ENCODE assay signal across 2 cellular contexts in genomic region chr7:92809397-92810241, GRCh38.
TF ChIP-seq lines count a peak whose summit lies in the region.

No MANE protein-coding gene starts in this region.

TF ChIP-seq in HCT116, 20 proteins besides CTCF, POLR2A, EP300 and RAD21 (continued from another document):
- TF ChIP-seq SRF (IDR thresholded peaks at IDR 0.05; ENCODE audit: low read depth), result 0 out of 2 replicates have a peak, but pooled peaks have one; percentile 36
- TF ChIP-seq ZFX (IDR thresholded peaks at IDR 0.05), result no peak
- peak; percentile 88 for TF ChIP-seq ELF1 (IDR thresholded peaks at IDR 0.05; ENCODE audit: borderline replicate concordance, low read depth)
- peak; percentile 76 for TF ChIP-seq SP1 (IDR thresholded peaks at IDR 0.05; ENCODE audit: low read depth)
- no peak for TF ChIP-seq ZNF274 (IDR thresholded peaks at IDR 0.05; ENCODE audit: low read depth, low read length)
- TF ChIP-seq REST (IDR thresholded peaks at IDR 0.05; ENCODE audit: low read depth), result no peak
- TF ChIP-seq FOSL1 (IDR thresholded peaks at IDR 0.05; ENCODE audit: low read depth), result peak; percentile 78
- TF ChIP-seq EZH2 (IDR thresholded peaks at IDR 0.05), result no peak
- peak; percentile 77 for TF ChIP-seq JUND (IDR thresholded peaks at IDR 0.05)
- no peak for TF ChIP-seq ZBTB33 (IDR thresholded peaks at IDR 0.05; ENCODE audit: extremely low read depth, insufficient replicate concordance, low read length)
- TF ChIP-seq, protein P1, sequence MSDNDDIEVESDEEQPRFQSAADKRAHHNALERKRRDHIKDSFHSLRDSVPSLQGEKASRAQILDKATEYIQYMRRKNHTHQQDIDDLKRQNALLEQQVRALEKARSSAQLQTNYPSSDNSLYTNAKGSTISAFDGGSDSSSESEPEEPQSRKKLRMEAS (IDR thresholded peaks at IDR 0.05), result peak; percentile 78
- peak; percentile 59 for TF ChIP-seq POLR2AphosphoS5 (IDR thresholded peaks at IDR 0.05; ENCODE audit: low read depth, low read length)
- TF ChIP-seq YY1 (IDR thresholded peaks at IDR 0.05; ENCODE audit: extremely low read depth, insufficient replicate concordance, low read depth, low read length), result no peak

TF ChIP-seq in liver, 16 proteins besides CTCF, POLR2A, EP300 and RAD21 (continued from another document):
- TF ChIP-seq, protein P2, sequence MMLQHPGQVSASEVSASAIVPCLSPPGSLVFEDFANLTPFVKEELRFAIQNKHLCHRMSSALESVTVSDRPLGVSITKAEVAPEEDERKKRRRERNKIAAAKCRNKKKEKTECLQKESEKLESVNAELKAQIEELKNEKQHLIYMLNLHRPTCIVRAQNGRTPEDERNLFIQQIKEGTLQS (IDR thresholded peaks at IDR 0.05), result peak; percentile 96
- TF ChIP-seq NR2F2 (IDR thresholded peaks at IDR 0.05), result peak; percentile 70
- peak; percentile 24 to 45 for TF ChIP-seq EGR1 (IDR thresholded peaks at IDR 0.05; ENCODE audit: low read depth in 2 of 2)
- TF ChIP-seq TAF1 (conservative IDR thresholded peaks at IDR 0.05), result no peak
- TF ChIP-seq, protein P1 (IDR thresholded peaks at IDR 0.05), result peak; percentile 80
- peak in 1 of 2 donors; percentile 62 for TF ChIP-seq HNF4A (conservative IDR thresholded peaks at IDR 0.05)
- peak; percentile 89 to 90 for TF ChIP-seq JUND (IDR thresholded peaks at IDR 0.05)
- TF ChIP-seq SP1 (IDR thresholded peaks at IDR 0.05), result peak; percentile 72
- peak; percentile 57 for TF ChIP-seq YY1 (IDR thresholded peaks at IDR 0.05)
- peak; percentile 66 for TF ChIP-seq REST (IDR thresholded peaks at IDR 0.05)
- peak; percentile 82 for TF ChIP-seq RXRA (IDR thresholded peaks at IDR 0.05)
